Comparison of ENCODE assay signal across 13 cellular contexts in the genomic region with DNA sequence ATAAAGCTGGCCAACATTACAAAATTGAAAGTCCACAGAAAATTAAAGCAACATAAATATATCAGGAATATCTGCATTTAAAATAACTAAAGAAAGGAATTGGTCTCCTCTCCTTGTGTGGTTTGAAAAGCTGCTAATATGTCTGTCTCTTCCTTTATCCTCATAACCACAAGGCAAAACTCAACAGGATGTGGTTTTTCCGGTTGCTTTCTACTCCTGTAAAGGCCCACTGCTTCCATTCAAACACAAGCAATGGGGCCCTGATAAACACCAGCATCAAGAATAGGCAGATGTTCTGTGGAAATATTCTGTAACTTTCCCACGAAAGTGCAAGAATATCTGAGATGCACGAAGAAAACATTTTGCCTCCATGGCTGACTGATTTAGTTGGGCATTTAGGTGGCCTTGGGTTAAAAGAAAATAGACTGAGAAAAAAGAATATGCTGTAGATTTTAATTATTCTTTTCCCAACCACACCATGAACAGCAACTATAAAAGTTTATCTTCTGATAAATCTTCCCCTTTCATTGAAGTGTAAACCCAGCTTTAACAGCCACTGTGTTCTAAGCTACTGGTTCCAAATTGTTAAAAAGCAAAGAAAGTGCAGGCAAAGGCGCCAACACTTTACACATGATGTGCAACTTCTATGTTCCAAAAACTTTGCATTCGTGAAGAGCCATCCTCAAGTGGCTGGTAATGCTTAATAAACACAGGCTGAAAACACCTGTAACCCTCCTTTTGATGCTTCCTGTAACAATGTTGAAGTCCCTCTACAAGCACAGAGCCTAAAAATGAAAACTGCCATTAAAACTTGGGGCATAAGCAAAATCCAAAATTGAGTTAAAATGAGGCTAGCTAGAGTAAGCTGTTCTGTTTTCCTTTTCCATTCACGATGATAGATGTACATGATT. TPM values are rescaled to one million over a fixed set of nuclear protein-coding genes. Genes with fewer than 3 reads are reported as not detected.
DNase-seq lines count a peak whose midpoint lies in the region; ATAC-seq and TF ChIP-seq lines count a peak whose summit lies in the region.
"Had no signal": no experiment of that assay in that cellular context is flagged by ENCODE, and none has a peak within 500 bp of the region (broad histone marks: within the 10 kb centered on the region; RNA-seq: fewer than 3 reads in every experiment).

No MANE protein-coding gene starts in this region.

- peak; percentile 52 for DNase-seq in CMK (ENCODE audit: low read depth)
- peak; percentile 24 for DNase-seq in KG1 (lab: John Stamatoyannopoulos, UW)
- DNase-seq in SKM-1 (lab: John Stamatoyannopoulos, UW; ENCODE audit: unreplicated experiment) = peak; percentile 58
- DNase-seq in fibroblast of villous mesenchyme (ENCODE audit: low read depth) = peak; percentile 63
- no peak for DNase-seq in activated naive CD4-positive, alpha-beta T cell treated with anti-CD3 and anti-CD28 coated beads, Interleukin-2, amount 50 U/mL, for 16 hours
- no peak for DNase-seq in coronary artery (ENCODE audit: low spot score)
- DNase-seq in amygdala (lab: John Stamatoyannopoulos, UW) = no peak
- DNase-seq: DMS79 treated with DMSO at 0.1 percent for 48 hours; NCI-H2081; stimulated activated naive CD4-positive, alpha-beta T cell treated with Interleukin-2 at 50 U/mL for 16 hours had no signal

- ATAC-seq in GM18858 (IDR thresholded peaks at IDR 0.05; ENCODE audit: unreplicated experiment) = no peak

- TF ChIP-seq CTCF in fibroblast of villous mesenchyme (IDR thresholded peaks at IDR 0.05; ENCODE audit: insufficient read depth, low read depth, low read length) = no peak
- no peak for TF ChIP-seq CTCF in coronary artery (IDR thresholded peaks at IDR 0.05)

- H3K27ac ChIP-seq in coronary artery = no peak overlapping the region

- H3K4me3 ChIP-seq in fibroblast of villous mesenchyme (ENCODE audit: low read depth, low read length) (no peak overlapping the region), coronary artery (no peak overlapping the region)
- H3K4me3 ChIP-seq: HAP-1 had no signal

RNA-seq across cellular contexts. Expression of a gene that starts 50.5 kb away (rescaled TPM):
- total RNA-seq in fibroblast of villous mesenchyme = under 0.01 and 0.32 TPM in 2 replicates
- total RNA-seq: OCI-LY7 had no signal

Comparison
In these comparisons a context has a peak if more than half of its experiments do, and no peak if none do; other contexts are left out.
1. DNase-seq: peak in CMK (single experiment), KG1 (single experiment), SKM-1 (single experiment) and fibroblast of villous mesenchyme (single experiment); none in activated naive CD4-positive, alpha-beta T cell treated with anti-CD3 and anti-CD28 coated beads, Interleukin-2, amount 50 U/mL, for 16 hours (single experiment), coronary artery (single experiment) and amygdala (0 of 56).